ENCODE assay signal across 15 cellular contexts in genomic region chr9:87547665-87548064, GRCh38. TPM values are rescaled to one million over a fixed set of nuclear protein-coding genes. Genes with fewer than 3 reads are reported as not detected.
A peak's percentile ranks its signal among the peaks of the same experiment; 100 is the strongest.
DNase-seq lines count a peak whose midpoint lies in the region; ATAC-seq and TF ChIP-seq lines count a peak whose summit lies in the region.
"Had no signal": no experiment of that assay in that cellular context is flagged by ENCODE, and none has a peak within 500 bp of the region (broad histone marks: within the 10 kb centered on the region; RNA-seq: fewer than 3 reads in every experiment).

No MANE protein-coding gene starts in this region.

- no peak overlapping the region for H4K8ac ChIP-seq in mesendoderm (ENCODE audit: low read depth, low read length)

- H3K4me3 ChIP-seq in epithelial cell of esophagus (ENCODE audit: low read length) (no peak overlapping the region), mesendoderm (ENCODE audit: low read length) (no peak overlapping the region)
- H3K4me3 ChIP-seq: left ventricle myocardium inferior, thyroid gland had no signal

- no peak overlapping the region for H4K5ac ChIP-seq in mesendoderm (ENCODE audit: low read length)

- no peak overlapping the region for H2BK120ac ChIP-seq in mesendoderm (ENCODE audit: low read depth, low read length)

- H3K27ac ChIP-seq in mesendoderm (ENCODE audit: low read depth, low read length) = no peak overlapping the region
- H3K27ac ChIP-seq: left ventricle myocardium inferior, thyroid gland had no signal

- H3K56ac ChIP-seq in mesendoderm (ENCODE audit: low read length) = no peak overlapping the region

- peak; percentile 61 for DNase-seq in A172 (ENCODE audit: low spot score)
- DNase-seq in RKO (ENCODE audit: low spot score) = peak; percentile 38
- peak; percentile 58 for DNase-seq in epithelial cell of esophagus (ENCODE audit: low read depth)
- DNase-seq in mesendoderm = peak; percentile 58
- no peak for DNase-seq in globus pallidus (ENCODE audit: low spot score)
- no peak for DNase-seq in activated CD4-positive, alpha-beta T cell treated with anti-CD3 and anti-CD28 coated beads for 48 hours
- DNase-seq in NCI-H345 treated with DMSO at 0.1 percent for 48 hours (lab: John Stamatoyannopoulos, UW; ENCODE audit: unreplicated experiment) = no peak
- no peak for DNase-seq in activated naive CD8-positive, alpha-beta T cell treated with anti-CD3 and anti-CD28 coated beads, Interleukin-2, amount 50 U/mL, for 24 hours
- DNase-seq: ACHN; activated CD4-positive, alpha-beta T cell treated with anti-CD3 and anti-CD28 coated beads, Interleukin-2, amount 50 U/mL, for 1 hour; aorta; left ventricle myocardium inferior; NCI-H345; thyroid gland had no signal

- peaks cover 16% of the 10 kb centered on the region for H3K79me2 ChIP-seq in mesendoderm (ENCODE audit: control insufficient read depth, insufficient read depth, low read length)

- H3K9me3 Mint-ChIP-seq in activated naive CD8-positive, alpha-beta T cell treated with anti-CD3 and anti-CD28 coated beads, Interleukin-2, amount 50 U/mL, for 24 hours = no peaks in the 10 kb centered on the region
- H3K9me3 Mint-ChIP-seq: activated T-helper 1 cell treated with anti-CD3 and anti-CD28 coated beads, Interleukin-12 subunit alpha, Interleukin-12 subunit beta, Interleukin-2, Interleukin-4 antibody, amounts not matched to agents 30 ng/mL and 10 ng/mL and 1 ng/mL, durations not matched to agents 14 hours and 24 hours and 36 hours had no signal

- H3K4me2 ChIP-seq in mesendoderm (ENCODE audit: low read length) = no peak overlapping the region

- no peak overlapping the region for H3K4ac ChIP-seq in mesendoderm (ENCODE audit: low read depth, low read length)

- WGBS in mesendoderm (ENCODE audit: extremely low coverage, insufficient coverage, low lambda C conversion rate) = no CpG with 5 or more reads among the region's 6 CpGs

- H3K36me3 Mint-ChIP-seq in activated naive CD8-positive, alpha-beta T cell treated with anti-CD3 and anti-CD28 coated beads, Interleukin-2, amount 50 U/mL, for 24 hours (ENCODE audit: low read depth) = no peaks in the 10 kb centered on the region

- H3K9ac ChIP-seq in mesendoderm (ENCODE audit: low read length) = no peak overlapping the region

- H3K36me3 ChIP-seq in mesendoderm (ENCODE audit: control insufficient read depth, insufficient read depth, low read length) = no peaks in the 10 kb centered on the region
- H3K36me3 ChIP-seq: left ventricle myocardium inferior, thyroid gland had no signal

- no peak overlapping the region for H2AK5ac ChIP-seq in mesendoderm (ENCODE audit: low read length)

- H3K18ac ChIP-seq in mesendoderm (ENCODE audit: low read length) = no peak overlapping the region

- H2BK15ac ChIP-seq in mesendoderm (replicated peaks; ENCODE audit: low read depth) = no peak overlapping the region

- peaks cover 18% of the 10 kb centered on the region for H3K79me1 ChIP-seq in mesendoderm (ENCODE audit: low read length)

- H3K27me3 ChIP-seq in mesendoderm (ENCODE audit: insufficient read depth, low read length, poor library complexity) = no peaks in the 10 kb centered on the region
- H3K27me3 ChIP-seq: thyroid gland had no signal

- no peaks in the 10 kb centered on the region for H3K4me1 Mint-ChIP-seq in activated naive CD8-positive, alpha-beta T cell treated with anti-CD3 and anti-CD28 coated beads, Interleukin-2, amount 50 U/mL, for 24 hours

- no peak for TF ChIP-seq CTCF in epithelial cell of esophagus (IDR thresholded peaks at IDR 0.05; ENCODE audit: insufficient read depth, low read depth, low read length, missing control alignments)

- peaks cover 7% of the 10 kb centered on the region for H3K27me3 Mint-ChIP-seq in activated naive CD8-positive, alpha-beta T cell treated with anti-CD3 and anti-CD28 coated beads, Interleukin-2, amount 50 U/mL, for 24 hours

- no peak overlapping the region for H3K23ac ChIP-seq in mesendoderm (ENCODE audit: low read length)

- no peak for ATAC-seq in activated naive CD8-positive, alpha-beta T cell treated with anti-CD3 and anti-CD28 coated beads, Interleukin-2, amount 50 U/mL, for 24 hours

- H3K27ac Mint-ChIP-seq in activated naive CD8-positive, alpha-beta T cell treated with anti-CD3 and anti-CD28 coated beads, Interleukin-2, amount 50 U/mL, for 24 hours = no peak overlapping the region
- H3K27ac Mint-ChIP-seq: activated T-helper 1 cell treated with anti-CD3 and anti-CD28 coated beads, Interleukin-12 subunit alpha, Interleukin-12 subunit beta, Interleukin-2, Interleukin-4 antibody, amounts not matched to agents 30 ng/mL and 10 ng/mL and 1 ng/mL, durations not matched to agents 14 hours and 24 hours and 36 hours had no signal

- H3K4me1 ChIP-seq in mesendoderm (ENCODE audit: control insufficient read depth, low read depth, low read length) = no peaks in the 10 kb centered on the region
- H3K4me1 ChIP-seq: left ventricle myocardium inferior had no signal

- no peak overlapping the region for H3K4me3 Mint-ChIP-seq in activated naive CD8-positive, alpha-beta T cell treated with anti-CD3 and anti-CD28 coated beads, Interleukin-2, amount 50 U/mL, for 24 hours
- H3K4me3 Mint-ChIP-seq: activated T-helper 1 cell treated with anti-CD3 and anti-CD28 coated beads, Interleukin-12 subunit alpha, Interleukin-12 subunit beta, Interleukin-2, Interleukin-4 antibody, amounts not matched to agents 30 ng/mL and 10 ng/mL and 1 ng/mL, durations not matched to agents 14 hours and 24 hours and 36 hours had no signal

- H2BK5ac ChIP-seq in mesendoderm (ENCODE audit: low read length) = no peak overlapping the region

RNA-seq across cellular contexts. Expression of gene DAPK1, which starts 50.0 kb away (rescaled TPM):
- 17.7 and 25.5 TPM in 2 replicates for total RNA-seq in A172 (2014; rRNA removed; shearing (Covaris generic))
- polyA plus RNA-seq in mesendoderm (2013, experiment 1 of 2) = 58.2 TPM
- 58.7 TPM for polyA plus RNA-seq in mesendoderm (2013, experiment 2 of 2)

Comparison
In these comparisons a context has a peak if more than half of its experiments do, and no peak if none do; other contexts are left out.
1. DNase-seq: peak in A172 (single experiment), RKO (single experiment), epithelial cell of esophagus (single experiment) and mesendoderm (single experiment); none in globus pallidus (single experiment), activated CD4-positive, alpha-beta T cell treated with anti-CD3 and anti-CD28 coated beads for 48 hours (single experiment), NCI-H345 treated with DMSO at 0.1 percent for 48 hours (single experiment) and activated naive CD8-positive, alpha-beta T cell treated with anti-CD3 and anti-CD28 coated beads, Interleukin-2, amount 50 U/mL, for 24 hours (single experiment).